Comparison of ENCODE assay signal across 24 cellular contexts in the genomic region with DNA sequence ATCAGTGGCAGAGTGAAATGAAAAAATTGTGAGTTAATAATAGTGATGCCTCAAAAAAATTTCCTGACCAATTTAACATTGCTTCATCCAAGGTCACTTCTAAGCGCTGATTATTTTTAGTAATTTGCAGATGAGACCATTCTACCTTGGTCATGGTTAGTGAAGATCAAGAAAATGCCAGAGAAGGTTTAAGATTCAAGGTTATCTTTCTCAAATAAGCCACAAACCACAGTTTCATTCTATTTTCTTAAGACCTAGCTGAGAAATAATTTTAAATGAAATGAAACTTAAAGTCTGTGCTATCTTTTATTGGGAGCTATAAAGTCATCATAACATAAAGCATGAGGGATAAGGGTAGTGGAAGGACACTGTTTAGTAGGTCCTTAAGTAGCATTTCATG.
"Had no signal": no experiment of that assay in that cellular context is flagged by ENCODE, and none has a peak within 500 bp of the region (broad histone marks: within the 10 kb centered on the region; RNA-seq: fewer than 3 reads in every experiment).

No MANE protein-coding gene starts in this region.

- H3K27ac ChIP-seq: neutrophil, ovary, parathyroid adenoma, psoas muscle, right lobe of liver, sigmoid colon, stomach, thoracic aorta, thyroid gland, tibial nerve, upper lobe of left lung, vagina had no signal

- DNase-seq: nephron progenitor cell; nucleus accumbens; ovary; posterior cingulate gyrus; psoas muscle; right cardiac atrium; right lobe of liver; sigmoid colon; small intestine; stimulated activated CD4-positive, alpha-beta T cell treated with anti-CD3 and anti-CD28 coated beads, Interleukin-15, amount 100 ng/mL, for 24 hours; stimulated activated CD4-positive, alpha-beta T cell treated with anti-CD3 and anti-CD28 coated beads, Interleukin-2, amount 100 ng/mL, for 24 hours; stimulated activated CD4-positive, alpha-beta T cell treated with anti-CD3 and anti-CD28 coated beads, Interleukin-2, amount 100 ng/mL, for 48 hours; stimulated activated CD4-positive, alpha-beta T cell treated with anti-CD3 and anti-CD28 coated beads, Interleukin-4, amount 100 ng/mL, for 24 hours; stimulated activated naive B cell treated with anti-CD40 and anti-IgM and Interleukin-4, amounts not matched to agents 10 μg/mL and 1 μg/mL and 100 μg/mL, for 72 hours; stimulated activated naive CD4-positive, alpha-beta T cell treated with Interleukin-2 at 50 U/mL for 16 hours; stomach; thyroid gland; upper lobe of left lung had no signal

- H3K4me1 ChIP-seq: parathyroid adenoma, psoas muscle, stomach, thyroid gland, tibial nerve, upper lobe of left lung, vagina had no signal

- H3K79me2 ChIP-seq: parathyroid adenoma had no signal

- H3K4me3 ChIP-seq: ovary, psoas muscle, right lobe of liver, sigmoid colon, stomach, thoracic aorta, thyroid gland, tibial nerve, upper lobe of left lung, vagina had no signal

- H3K9me3 ChIP-seq: neutrophil, ovary, psoas muscle, right lobe of liver, sigmoid colon, stomach, thoracic aorta, thyroid gland, tibial nerve, upper lobe of left lung, vagina had no signal

- H3K9ac ChIP-seq: parathyroid adenoma had no signal

- FAIRE-seq: small intestine, urothelium cell line had no signal

- H3K27me3 ChIP-seq: neutrophil, ovary, right lobe of liver, sigmoid colon, stomach, thyroid gland, tibial nerve, upper lobe of left lung, vagina had no signal

- H2AFZ ChIP-seq: parathyroid adenoma had no signal

- H3K36me3 ChIP-seq: neutrophil, ovary, right lobe of liver, sigmoid colon, stomach, thoracic aorta, thyroid gland, tibial nerve, upper lobe of left lung, vagina had no signal
